Comparison of ENCODE assay signal across 25 cellular contexts in the genomic region with DNA sequence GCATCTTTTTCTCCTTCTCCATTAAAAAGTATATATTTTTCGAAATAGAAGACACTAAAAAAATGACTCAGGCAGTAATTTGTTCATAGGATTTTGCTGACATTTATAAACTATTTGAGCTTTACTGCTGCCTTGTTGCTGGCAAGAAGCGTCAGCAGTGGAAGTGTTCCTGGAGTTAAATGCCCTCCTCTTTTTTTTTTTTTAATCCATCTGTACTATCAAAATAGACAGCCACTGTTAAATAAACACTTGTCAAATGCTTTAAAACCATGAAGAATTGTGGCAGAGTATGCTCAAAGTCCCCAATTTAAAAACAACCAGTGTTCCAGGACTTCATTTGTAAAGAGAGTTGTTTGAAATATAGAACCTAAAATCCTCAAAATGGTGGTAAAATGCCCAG.
DNase-seq lines count a peak whose midpoint lies in the region; ATAC-seq and TF ChIP-seq lines count a peak whose summit lies in the region.
"Had no signal": no experiment of that assay in that cellular context is flagged by ENCODE, and none has a peak within 500 bp of the region (broad histone marks: within the 10 kb centered on the region; RNA-seq: fewer than 3 reads in every experiment).

No MANE protein-coding gene starts in this region.

- H3K4me1 Mint-ChIP-seq in brain, result peaks cover 22% of the 10 kb centered on the region
- H3K4me1 Mint-ChIP-seq in naive thymus-derived CD8-positive, alpha-beta T cell, result no peaks in the 10 kb centered on the region
- H3K4me1 Mint-ChIP-seq: CD8-positive, alpha-beta memory T cell; memory B cell; stimulated activated effector memory CD8-positive, alpha-beta T cell treated with anti-CD3 and anti-CD28 coated beads, Interleukin-12 subunit alpha, Interleukin-12 subunit beta, amount 100 ng/mL, for 72 hours had no signal

- H3K9me3 Mint-ChIP-seq in brain, result peaks cover 0 to 6% (median 0%) of the 10 kb centered on the region in 5 experiments
- peaks cover 0 to 7% (median 0%) of the 10 kb centered on the region in 9 donors for H3K9me3 Mint-ChIP-seq in naive thymus-derived CD8-positive, alpha-beta T cell

- no peaks in the 10 kb centered on the region for H3K27me3 Mint-ChIP-seq in brain
- no peaks in the 10 kb centered on the region for H3K27me3 Mint-ChIP-seq in naive thymus-derived CD8-positive, alpha-beta T cell
- H3K27me3 Mint-ChIP-seq: CD8-positive, alpha-beta memory T cell; effector memory CD8-positive, alpha-beta T cell; memory B cell had no signal

- H3K4me3 Mint-ChIP-seq in brain, result peak overlapping the region in 1 of 5 experiments; percentile 49
- H3K4me3 Mint-ChIP-seq in naive thymus-derived CD8-positive, alpha-beta T cell, result no peak overlapping the region
- H3K4me3 Mint-ChIP-seq: activated CD4-positive, alpha-beta T cell treated with anti-CD3 and anti-CD28 coated beads for 36 hours; CD8-positive, alpha-beta memory T cell; effector memory CD8-positive, alpha-beta T cell; memory B cell; stimulated activated effector memory CD8-positive, alpha-beta T cell treated with anti-CD3 and anti-CD28 coated beads, Interleukin-12 subunit alpha, Interleukin-12 subunit beta, amount 100 ng/mL, for 72 hours had no signal

- DNase-seq in DMS153 (lab: John Stamatoyannopoulos, UW) (peak; percentile 74), NCI-H1105 (lab: John Stamatoyannopoulos, UW) (peak; percentile 57), NCI-H345 treated with DMSO at 0.1 percent for 48 hours (lab: John Stamatoyannopoulos, UW; ENCODE audit: unreplicated experiment) (peak; percentile 85), H4 (ENCODE audit: low spot score) (no peak), NCI-H128 (lab: John Stamatoyannopoulos, UW; ENCODE audit: unreplicated experiment) (no peak), LoVo (ENCODE audit: low spot score) (no peak)
- no peak for DNase-seq in naive thymus-derived CD8-positive, alpha-beta T cell
- DNase-seq: activated CD4-positive, alpha-beta T cell treated with anti-CD3 and anti-CD28 coated beads for 36 hours; activated naive CD4-positive, alpha-beta T cell treated with Interleukin-2 at 50 U/mL for 16 hours; activated T-cell treated with anti-CD3 and anti-CD28 coated beads, Interleukin-2, amount 50 U/mL, for 48 hours; adrenal gland; CD8-positive, alpha-beta memory T cell; colonic mucosa; effector memory CD8-positive, alpha-beta T cell; foreskin melanocyte; Karpas-422; NCI-H2227 treated with DMSO at 0.1 percent for 48 hours; NK-92 treated with Interleukin-12 subunit alpha and Interleukin-12 subunit beta, amount 100 ng/mL, for 24 hours; stimulated activated CD4-positive, alpha-beta T cell treated with anti-CD3 and anti-CD28 coated beads, Interleukin-2, amount 100 ng/mL, for 48 hours; T-helper 1 cell had no signal

- POLR2A ChIA-PET in naive thymus-derived CD8-positive, alpha-beta T cell (lab: Charles Lee), result no interaction called here

- H3K27ac Mint-ChIP-seq in brain, result peak overlapping the region in 3 of 5 experiments; percentile 28 to 78 (median 46)
- no peak overlapping the region for H3K27ac Mint-ChIP-seq in naive thymus-derived CD8-positive, alpha-beta T cell
- H3K27ac Mint-ChIP-seq: activated CD4-positive, alpha-beta T cell treated with anti-CD3 and anti-CD28 coated beads for 36 hours; CD8-positive, alpha-beta memory T cell; effector memory CD8-positive, alpha-beta T cell; memory B cell; stimulated activated effector memory CD8-positive, alpha-beta T cell treated with anti-CD3 and anti-CD28 coated beads, Interleukin-12 subunit alpha, Interleukin-12 subunit beta, amount 100 ng/mL, for 72 hours had no signal

- no peak for ATAC-seq in naive thymus-derived CD8-positive, alpha-beta T cell
- ATAC-seq: A549; activated CD4-positive, alpha-beta T cell treated with anti-CD3 and anti-CD28 coated beads for 36 hours; effector memory CD8-positive, alpha-beta T cell; GM12878; stimulated activated effector memory CD8-positive, alpha-beta T cell treated with anti-CD3 and anti-CD28 coated beads, Interleukin-12 subunit alpha, Interleukin-12 subunit beta, amount 100 ng/mL, for 72 hours had no signal

- TF ChIP-seq CTCF in brain (conservative IDR thresholded peaks at IDR 0.05), result no peak

- no peaks in the 10 kb centered on the region for H3K36me3 Mint-ChIP-seq in brain
- H3K36me3 Mint-ChIP-seq in naive thymus-derived CD8-positive, alpha-beta T cell, result no peaks in the 10 kb centered on the region
- H3K36me3 Mint-ChIP-seq: CD8-positive, alpha-beta memory T cell; memory B cell; stimulated activated effector memory CD8-positive, alpha-beta T cell treated with anti-CD3 and anti-CD28 coated beads, Interleukin-12 subunit alpha, Interleukin-12 subunit beta, amount 100 ng/mL, for 72 hours had no signal

Comparison
In these comparisons a context has a peak if more than half of its experiments do, and no peak if none do; other contexts are left out.
1. DNase-seq: peak in DMS153 (single experiment), NCI-H1105 (single experiment) and NCI-H345 treated with DMSO at 0.1 percent for 48 hours (single experiment); none in H4 (single experiment), NCI-H128 (single experiment), naive thymus-derived CD8-positive, alpha-beta T cell (0 of 10) and LoVo (single experiment).
2. H3K27ac Mint-ChIP-seq: peak in brain (3 of 5); none in naive thymus-derived CD8-positive, alpha-beta T cell (0 of 10).